Comparison of ENCODE assay signal across 1 cellular context in genomic region chr1:153670859-153671622, GRCh38.
TF ChIP-seq lines count a peak whose summit lies in the region.

Gene ILF2 (minus strand): TSS chr1:153670993. CDS start chr1:153670922, 71 bp downstream.

TF ChIP-seq in HepG2, 621 proteins besides CTCF, POLR2A, EP300 and RAD21 (continued from another document and continues in another):
- TF ChIP-seq HBP1 (CRISPR knock-in tag; IDR thresholded peaks at IDR 0.05; ENCODE audit: low read depth) = 0 out of 2 replicates have a peak, but pooled peaks have one; percentile 54
- TF ChIP-seq ETV6 (CRISPR knock-in tag; conservative IDR thresholded peaks at IDR 0.05) = no peak
- peak; percentile 92 to 98; a peak in 3 of 4 replicates for TF ChIP-seq HMGXB4 (CRISPR knock-in tag; IDR thresholded peaks at IDR 0.05; ENCODE audit: borderline replicate concordance in 1 of 2, low read depth in 1 of 2)
- no peak for TF ChIP-seq TRIM22 (IDR thresholded peaks at IDR 0.05)
- TF ChIP-seq HOXA5 (CRISPR knock-in tag; IDR thresholded peaks at IDR 0.05) = peak; percentile 67; the same call in 1 of the 2 replicates
- TF ChIP-seq SUZ12 (IDR thresholded peaks at IDR 0.05; ENCODE audit: low read depth, low read length) = no peak
- peak; percentile 100 for TF ChIP-seq HMGXB3 (CRISPR knock-in tag; IDR thresholded peaks at IDR 0.05; ENCODE audit: borderline replicate concordance)
- peak; percentile 9; the same call in 1 of the 2 replicates for TF ChIP-seq ZNF232 (CRISPR knock-in tag; IDR thresholded peaks at IDR 0.05; ENCODE audit: borderline replicate concordance)
- no peak for TF ChIP-seq ZNF333 (CRISPR knock-in tag; IDR thresholded peaks at IDR 0.05; ENCODE audit: borderline replicate concordance)
- TF ChIP-seq ZNF574 (CRISPR knock-in tag; IDR thresholded peaks at IDR 0.05) = peak; percentile 26; the same call in 1 of the 2 replicates
- TF ChIP-seq HHEX (CRISPR knock-in tag; IDR thresholded peaks at IDR 0.05) = no peak
- peak; percentile 44; the same call in 1 of the 2 replicates for TF ChIP-seq ZNF788 (CRISPR knock-in tag; IDR thresholded peaks at IDR 0.05; ENCODE audit: borderline replicate concordance)
- peak; percentile 63; the same call in 1 of the 2 replicates for TF ChIP-seq ZNF614 (CRISPR knock-in tag; IDR thresholded peaks at IDR 0.05; ENCODE audit: borderline replicate concordance)
- TF ChIP-seq NR2F2 (IDR thresholded peaks at IDR 0.05; ENCODE audit: borderline replicate concordance, low read depth) = no peak; the same call in 1 of the 2 replicates
- TF ChIP-seq TIGD3 (CRISPR knock-in tag; IDR thresholded peaks at IDR 0.05; ENCODE audit: borderline replicate concordance) = no peak
- no peak for TF ChIP-seq FOSL1 (CRISPR knock-in tag; IDR thresholded peaks at IDR 0.05; ENCODE audit: borderline replicate concordance)
- peak; percentile 59; the same call in 1 of the 2 replicates for TF ChIP-seq ZMYM2 (CRISPR knock-in tag; IDR thresholded peaks at IDR 0.05)
- TF ChIP-seq ZNF326 (CRISPR knock-in tag; IDR thresholded peaks at IDR 0.05; ENCODE audit: borderline replicate concordance) = no peak
- no peak for TF ChIP-seq MNT (IDR thresholded peaks at IDR 0.05)
- TF ChIP-seq ZNF570 (CRISPR knock-in tag; IDR thresholded peaks at IDR 0.05; ENCODE audit: borderline replicate concordance) = no peak
- TF ChIP-seq ZNF674 (CRISPR knock-in tag; IDR thresholded peaks at IDR 0.05; ENCODE audit: low read depth) = no peak
- no peak for TF ChIP-seq ZNF337 (CRISPR knock-in tag; IDR thresholded peaks at IDR 0.05; ENCODE audit: borderline replicate concordance, low read depth)
- no peak for TF ChIP-seq MTA3 (CRISPR knock-in tag; IDR thresholded peaks at IDR 0.05)
- TF ChIP-seq ZNF546 (CRISPR knock-in tag; conservative IDR thresholded peaks at IDR 0.05) = no peak
- TF ChIP-seq ZNF30 (CRISPR knock-in tag; IDR thresholded peaks at IDR 0.05) = no peak
- no peak for TF ChIP-seq ZBTB7A (CRISPR knock-in tag; IDR thresholded peaks at IDR 0.05)
- TF ChIP-seq ZNF850 (CRISPR knock-in tag; conservative IDR thresholded peaks at IDR 0.05) = peak; percentile 89; the same call in 1 of the 2 replicates
- peak; percentile 88 for TF ChIP-seq YY1 (IDR thresholded peaks at IDR 0.05; ENCODE audit: insufficient read depth, insufficient replicate concordance, low read depth, low read length)
- no peak; the same call in 1 of the 2 replicates for TF ChIP-seq YEATS2 (CRISPR knock-in tag; IDR thresholded peaks at IDR 0.05; ENCODE audit: borderline replicate concordance)
- TF ChIP-seq KLF12 (CRISPR knock-in tag; IDR thresholded peaks at IDR 0.05; ENCODE audit: borderline replicate concordance) = no peak
- TF ChIP-seq ZZZ3 (CRISPR knock-in tag; IDR thresholded peaks at IDR 0.05; ENCODE audit: borderline replicate concordance) = 0 out of 2 replicates have a peak, but pooled peaks have one; percentile 62
- no peak for TF ChIP-seq ZBTB2 (CRISPR knock-in tag; IDR thresholded peaks at IDR 0.05; ENCODE audit: low read depth)
- no peak for TF ChIP-seq ZNF34 (CRISPR knock-in tag; IDR thresholded peaks at IDR 0.05; ENCODE audit: borderline replicate concordance)
- TF ChIP-seq CREB3 (CRISPR knock-in tag; IDR thresholded peaks at IDR 0.05) = no peak
- TF ChIP-seq ZNF101 (CRISPR knock-in tag; IDR thresholded peaks at IDR 0.05; ENCODE audit: borderline replicate concordance, low read depth) = no peak
- TF ChIP-seq ZFP82 (CRISPR knock-in tag; IDR thresholded peaks at IDR 0.05; ENCODE audit: borderline replicate concordance) = peak; percentile 87
- TF ChIP-seq TFE3 (CRISPR knock-in tag; IDR thresholded peaks at IDR 0.05) = no peak; the same call in 1 of the 2 replicates
